23 cellular contexts compared by ENCODE assay signal in genomic region chr1:47407481-47407880, GRCh38. TPM values are rescaled to one million over a fixed set of nuclear protein-coding genes. Genes with fewer than 3 reads are reported as not detected.
"Had no signal": no experiment of that assay in that cellular context is flagged by ENCODE, and none has a peak within 500 bp of the region (broad histone marks: within the 10 kb centered on the region; RNA-seq: fewer than 3 reads in every experiment).

No MANE protein-coding gene starts in this region.

- H3K27ac ChIP-seq: body of pancreas, coronary artery, gastroesophageal sphincter, heart right ventricle, lower lobe of right lung, sigmoid colon, stomach, thoracic aorta, VCaP had no signal

- H3K27me3 ChIP-seq: body of pancreas had no signal

- ATAC-seq: activated CD4-positive, alpha-beta T cell treated with anti-CD3 and anti-CD28 coated beads for 36 hours; body of pancreas; gastroesophageal sphincter; heart right ventricle; left colon; lower lobe of right lung had no signal

- H3K9me3 ChIP-seq: body of pancreas, gastroesophageal sphincter, heart right ventricle, lower lobe of right lung, sigmoid colon, stomach, thoracic aorta had no signal

- H3K4me1 ChIP-seq: body of pancreas, gastroesophageal sphincter, lower lobe of right lung, sigmoid colon had no signal

- H3K36me3 ChIP-seq: gastroesophageal sphincter, heart right ventricle, lower lobe of right lung, sigmoid colon, stomach, thoracic aorta had no signal

- H3K4me3 ChIP-seq: body of pancreas, coronary artery, gastroesophageal sphincter, heart right ventricle, lower lobe of right lung, sigmoid colon, stomach, thoracic aorta had no signal

- DNase-seq: activated CD4-positive, alpha-beta memory T cell treated with anti-CD3 and anti-CD28 coated beads, Interleukin-2, amount 10 ng/mL, durations not matched to agents 7 days and 5 days; activated CD4-positive, alpha-beta T cell treated with anti-CD3 and anti-CD28 coated beads for 36 hours; activated T-cell treated with anti-CD3 and anti-CD28 coated beads, Interleukin-2, amount 50 U/mL, for 24 hours; amniotic stem cell; body of pancreas; effector CD4-positive, alpha-beta T cell; heart right ventricle; left colon; lower lobe of right lung; nephron progenitor cell; occipital lobe; sigmoid colon; stimulated activated CD4-positive, alpha-beta T cell treated with anti-CD3 and anti-CD28 coated beads, Interleukin-1b, Interleukin-23, amount 100 ng/mL, for 48 hours; stomach had no signal

RNA-seq across cellular contexts. Expression of gene FOXE3, which starts 8.6 kb away (rescaled TPM):
- total RNA-seq: activated CD4-positive, alpha-beta memory T cell treated with anti-CD3 and anti-CD28 coated beads, Interleukin-2, amount 10 ng/mL, durations not matched to agents 7 days and 5 days; activated CD4-positive, alpha-beta T cell treated with anti-CD3 and anti-CD28 coated beads for 36 hours; body of pancreas; endothelial cell of umbilical vein; fibroblast of lung; gastroesophageal sphincter; heart right ventricle; left colon; lower lobe of right lung; mesothelial cell of epicardium; occipital lobe; pulmonary artery endothelial cell; sigmoid colon; stomach; T-helper 1 cell treated with Interleukin-12 subunit alpha and Interleukin-12 subunit beta and Interleukin-4 antibody, amounts not matched to agents 30 ng/mL and 1 ng/mL, for 36 hours had no signal
- polyA plus RNA-seq: endothelial cell of umbilical vein, fibroblast of lung, stomach had no signal
